ENCODE assay signal across 8 cellular contexts in the genomic region with DNA sequence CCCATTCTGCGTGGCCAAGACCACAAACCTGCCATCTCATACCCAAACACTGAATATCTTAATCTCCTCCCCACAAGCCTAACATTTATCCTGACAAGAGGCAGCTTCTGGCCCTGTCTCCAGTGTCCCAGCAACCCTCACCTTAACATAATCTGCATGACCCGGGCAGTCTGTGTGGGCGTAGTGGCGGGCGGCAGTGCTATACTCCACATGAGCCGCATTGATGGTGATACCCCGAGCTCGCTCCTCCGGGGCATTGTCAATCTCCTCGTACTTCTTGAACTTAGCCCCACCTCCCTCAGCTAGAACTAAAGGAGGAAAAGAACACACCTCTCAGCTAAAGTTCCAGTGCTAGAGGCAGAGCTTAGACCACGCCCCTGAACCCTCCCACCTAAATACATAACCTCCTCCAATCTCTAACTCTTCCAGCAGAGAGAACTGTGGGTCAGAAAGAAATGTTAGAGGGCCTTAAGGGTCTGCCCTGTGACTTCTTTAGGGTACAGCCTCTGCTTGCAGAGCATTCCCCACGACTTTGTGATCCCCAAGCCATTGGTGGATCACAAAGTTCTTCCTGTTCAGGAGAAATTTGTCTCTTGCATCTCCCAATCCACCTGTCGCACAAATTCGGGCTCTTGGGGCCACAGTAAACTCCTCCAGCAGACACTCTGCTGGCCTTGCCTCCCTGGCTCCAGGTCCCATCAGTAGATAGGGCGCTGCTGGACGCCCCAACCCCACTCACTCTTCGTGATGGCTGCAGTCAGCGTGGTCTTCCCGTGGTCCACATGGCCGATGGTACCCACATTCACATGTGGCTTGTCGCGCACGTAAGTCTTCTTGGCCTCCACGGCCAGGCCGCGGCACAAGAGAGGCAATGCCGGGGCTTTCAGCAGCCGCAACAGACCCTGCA. TPM values are rescaled to one million over a fixed set of nuclear protein-coding genes. Genes with fewer than 3 reads are reported as not detected.
DNase-seq lines count a peak whose midpoint lies in the region; ATAC-seq and TF ChIP-seq lines count a peak whose summit lies in the region.

No MANE protein-coding gene starts in this region.

- H3K27me3 Mint-ChIP-seq in activated CD8-positive, alpha-beta T cell treated with anti-CD3 and anti-CD28 coated beads for 36 hours: no peaks in the 10 kb centered on the region

- peak overlapping the region; percentile 79 for H3K27ac ChIP-seq in KOPT-K1 (ENCODE audit: low read depth, low read length, poor library complexity, severe bottlenecking)
- H3K27ac ChIP-seq in foreskin keratinocyte: peak overlapping the region; percentile 30
- peak overlapping the region; percentile 80 to 91 for H3K27ac ChIP-seq in prostate gland

- no peak for ATAC-seq in activated CD8-positive, alpha-beta T cell treated with anti-CD3 and anti-CD28 coated beads for 36 hours
- peak; percentile 22 for ATAC-seq in foreskin keratinocyte

- no peaks in the 10 kb centered on the region for H3K4me1 ChIP-seq in foreskin keratinocyte
- H3K4me1 ChIP-seq in prostate gland (replicated peaks): peaks cover 17% of the 10 kb centered on the region

- peaks cover 44% of the 10 kb centered on the region for H3K36me3 Mint-ChIP-seq in activated CD8-positive, alpha-beta T cell treated with anti-CD3 and anti-CD28 coated beads for 36 hours (ENCODE audit: low read depth)

- CTCF ChIA-PET in activated CD8-positive, alpha-beta T cell treated with anti-CD3 and anti-CD28 coated beads for 36 hours (lab: Charles Lee): interaction anchor here (0.9 to 5.5 kb wide), 9 partner anchors 8 to 101 kb away, joined by 3 to 36 read pairs (median 4); partner anchors contain the start of gene SH2B1

- peaks cover 41% of the 10 kb centered on the region for H3K36me3 ChIP-seq in KOPT-K1 (ENCODE audit: insufficient read depth, low read length)
- H3K36me3 ChIP-seq in prostate gland: peaks cover 10 to 15% of the 10 kb centered on the region in 2 donors

- H3K27me3 ChIP-seq in foreskin keratinocyte: no peaks in the 10 kb centered on the region
- no peaks in the 10 kb centered on the region for H3K27me3 ChIP-seq in prostate gland (replicated peaks; ENCODE audit: insufficient read depth)

- TF ChIP-seq POLR2A in prostate gland (IDR thresholded peaks at IDR 0.05): no peak

- H3K4me3 ChIP-seq in prostate gland: peak overlapping the region; percentile 89 to 93

- intact Hi-C loops in activated CD8-positive, alpha-beta T cell treated with anti-CD3 and anti-CD28 coated beads for 36 hours (cut with micrococcal nuclease): loop anchor here (1.0 to 5.0 kb wide), 2 partner anchors 21 to 82 kb away; partner anchors contain the start of gene RABEP2
- intact Hi-C loops in prostate gland (cut with DNase I): loop anchor here (1.0 kb wide), 1 partner anchor 21 kb away; no protein-coding TSS in a partner anchor

- H3K9me3 ChIP-seq in KOPT-K1 (ENCODE audit: insufficient read depth, low read length, poor library complexity, severe bottlenecking): no peaks in the 10 kb centered on the region
- no peaks in the 10 kb centered on the region for H3K9me3 ChIP-seq in prostate gland

- DNase-seq in activated naive CD4-positive, alpha-beta T cell treated with Interleukin-2 at 50 U/mL for 16 hours: peak; percentile 52
- no peak for DNase-seq in activated naive CD4-positive, alpha-beta T cell (lab: John Stamatoyannopoulos, UW)
- DNase-seq in activated CD8-positive, alpha-beta T cell treated with anti-CD3 and anti-CD28 coated beads for 36 hours: peak; percentile 68
- DNase-seq in foreskin keratinocyte (peak; percentile 22 to 62), prostate gland (ENCODE audit: low spot score) (no peak), DMS79 treated with DMSO at 0.1 percent for 48 hours (lab: John Stamatoyannopoulos, UW) (no peak), cerebellar nuclear complex (lab: John Stamatoyannopoulos, UW) (no peak)

- H3K9me3 Mint-ChIP-seq in activated CD8-positive, alpha-beta T cell treated with anti-CD3 and anti-CD28 coated beads for 36 hours: no peaks in the 10 kb centered on the region

- H3K4me3 Mint-ChIP-seq in activated CD8-positive, alpha-beta T cell treated with anti-CD3 and anti-CD28 coated beads for 36 hours: peak overlapping the region; percentile 99

- peaks cover 20% of the 10 kb centered on the region for H3K4me1 Mint-ChIP-seq in activated CD8-positive, alpha-beta T cell treated with anti-CD3 and anti-CD28 coated beads for 36 hours (ENCODE audit: low read depth)

- 33% methylated on average over 19 of the region's 28 CpGs for WGBS in prostate gland

- POLR2A ChIA-PET in activated CD8-positive, alpha-beta T cell treated with anti-CD3 and anti-CD28 coated beads for 36 hours (lab: Charles Lee): interaction anchor here (0.6 to 14.3 kb wide), 11 partner anchors 9 to 1711 kb away, joined by 3 to 485 read pairs (median 4); partner anchors contain the start of genes ATXN2L, SGF29 and SH2B1

- TF ChIP-seq CTCF in activated CD8-positive, alpha-beta T cell treated with anti-CD3 and anti-CD28 coated beads for 36 hours (IDR thresholded peaks at IDR 0.05): no peak
- TF ChIP-seq CTCF in foreskin keratinocyte (conservative IDR thresholded peaks at IDR 0.05) (no peak), prostate gland (IDR thresholded peaks at IDR 0.05) (no peak)

- peak overlapping the region; percentile 98 for H3K27ac Mint-ChIP-seq in activated CD8-positive, alpha-beta T cell treated with anti-CD3 and anti-CD28 coated beads for 36 hours

RNA-seq across cellular contexts. Expression of gene TUFM, which starts 0.7 kb away (rescaled TPM):
- 100 to 1,000 TPM; 309 to 323 TPM for total RNA-seq in activated CD8-positive, alpha-beta T cell treated with anti-CD3 and anti-CD28 coated beads for 36 hours
- 169 and 192 TPM in 2 replicates for total RNA-seq in foreskin keratinocyte
- 325 and 344 TPM in 2 replicates for polyA plus RNA-seq in foreskin keratinocyte
- total RNA-seq in prostate gland: 100 to 1,000 TPM; 114 to 151 TPM

RNA-seq across cellular contexts. Expression of gene SH2B1, which starts 18.2 kb away (rescaled TPM):
- total RNA-seq in activated CD8-positive, alpha-beta T cell treated with anti-CD3 and anti-CD28 coated beads for 36 hours: 10 to 100 TPM; 31.2 to 31.5 TPM
- total RNA-seq in foreskin keratinocyte (21.4 and 22.2 TPM in 2 replicates), prostate gland (10 to 100 TPM; 51.6 to 84.2 TPM)
- polyA plus RNA-seq in foreskin keratinocyte: 21.7 and 24.1 TPM in 2 replicates

RNA-seq across cellular contexts. Expression of gene ATXN2L, which starts 22.6 kb away (rescaled TPM):
- total RNA-seq in activated CD8-positive, alpha-beta T cell treated with anti-CD3 and anti-CD28 coated beads for 36 hours: 100 to 1,000 TPM; 322 to 333 TPM
- 75.8 and 76.9 TPM in 2 replicates for total RNA-seq in foreskin keratinocyte
- polyA plus RNA-seq in foreskin keratinocyte: 88.2 and 100 TPM in 2 replicates
- 100 to 1,000 TPM in 1 of 2 donors, 10 to 100 TPM in 1; 83.4 to 151 TPM for total RNA-seq in prostate gland

RNA-seq across cellular contexts. Expression of gene ATP2A1, which starts 32.9 kb away (rescaled TPM):
- 1 to 10 TPM; 2.1 to 2.5 TPM for total RNA-seq in activated CD8-positive, alpha-beta T cell treated with anti-CD3 and anti-CD28 coated beads for 36 hours
- total RNA-seq in foreskin keratinocyte: 0.21 and 0.24 TPM in 2 replicates
- polyA plus RNA-seq in foreskin keratinocyte: 0.27 and 0.57 TPM in 2 replicates
- total RNA-seq in prostate gland: 1 to 10 TPM; 1.5 to 3.1 TPM

Comparison
In these comparisons a context has a peak if more than half of its experiments do, and no peak if none do; other contexts are left out.
1. DNase-seq: peak in activated naive CD4-positive, alpha-beta T cell treated with Interleukin-2 at 50 U/mL for 16 hours (single experiment), activated CD8-positive, alpha-beta T cell treated with anti-CD3 and anti-CD28 coated beads for 36 hours (single experiment) and foreskin keratinocyte (2 of 2); none in activated naive CD4-positive, alpha-beta T cell (0 of 4), prostate gland (single experiment), DMS79 treated with DMSO at 0.1 percent for 48 hours (single experiment) and cerebellar nuclear complex (0 of 2).
2. H3K27ac ChIP-seq: peak in every context shown above with its lines; median percentile 86 in prostate gland; 79 in KOPT-K1; 30 in foreskin keratinocyte.